1 cellular context compared by ENCODE assay signal in genomic region chr1:145773423-145773822, GRCh38.
TF ChIP-seq lines count a peak whose summit lies in the region.

No MANE protein-coding gene starts in this region.

TF ChIP-seq in K562, 482 proteins besides CTCF, POLR2A, EP300 and RAD21:
- TF ChIP-seq, protein P1, sequence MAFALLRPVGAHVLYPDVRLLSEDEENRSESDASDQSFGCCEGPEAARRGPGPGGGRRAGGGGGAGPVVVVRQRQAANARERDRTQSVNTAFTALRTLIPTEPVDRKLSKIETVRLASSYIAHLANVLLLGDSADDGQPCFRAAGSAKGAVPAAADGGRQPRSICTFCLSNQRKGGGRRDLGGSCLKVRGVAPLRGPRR (CRISPR knock-in tag; IDR thresholded peaks at IDR 0.05), result no peak
- TF ChIP-seq SPI1 (IDR thresholded peaks at IDR 0.05; ENCODE audit: borderline replicate concordance, low read depth, low read length), result peak; percentile 51; the same call in 1 of the 2 replicates
